1 cellular context compared by ENCODE assay signal in genomic region chr1:109640285-109640865, GRCh38.
TF ChIP-seq lines count a peak whose summit lies in the region.

No MANE protein-coding gene starts in this region.

TF ChIP-seq in endothelial cell of umbilical vein, 7 proteins besides CTCF, POLR2A, EP300 and RAD21:
- TF ChIP-seq EZH2 (IDR thresholded peaks at IDR 0.05; ENCODE audit: borderline replicate concordance, low read depth, low read length, severe bottlenecking): no peak
- TF ChIP-seq GATA2 (IDR thresholded peaks at IDR 0.05; ENCODE audit: insufficient read depth, insufficient read length, low read depth, low read length): no peak
- TF ChIP-seq MAX (IDR thresholded peaks at IDR 0.05; ENCODE audit: insufficient read depth, insufficient read length): no peak
- TF ChIP-seq FOS (IDR thresholded peaks at IDR 0.05; ENCODE audit: borderline replicate concordance, insufficient read depth, low read length): no peak
- TF ChIP-seq MYC (IDR thresholded peaks at IDR 0.05; ENCODE audit: low read depth, low read length): no peak
